In genomic region chr6:93418113-93418447, GRCh38 we compare ENCODE assay signal across 10 cellular contexts. TPM values are rescaled to one million over a fixed set of nuclear protein-coding genes. Genes with fewer than 3 reads are reported as not detected.
DNase-seq lines count a peak whose midpoint lies in the region; ATAC-seq, FAIRE-seq and TF ChIP-seq lines count a peak whose summit lies in the region.
"Had no signal": no experiment of that assay in that cellular context is flagged by ENCODE, and none has a peak within 500 bp of the region (broad histone marks: within the 10 kb centered on the region; RNA-seq: fewer than 3 reads in every experiment).

No MANE protein-coding gene starts in this region.

- peaks cover 0 to 10% of the 10 kb centered on the region in 2 experiments; a peak in 2 of 4 replicates for H3K4me1 ChIP-seq in SK-N-SH (ENCODE audit: control insufficient read depth in 1 of 2, insufficient read depth in 2 of 2, low read depth in 1 of 2, low read length in 1 of 2)
- H3K4me1 ChIP-seq in keratinocyte (ENCODE audit: control insufficient read depth, extremely low read depth, insufficient read depth, low read length): peaks cover 7% of the 10 kb centered on the region
- peaks cover 4 to 38% (median 33%) of the 10 kb centered on the region in 5 donors for H3K4me1 ChIP-seq in subcutaneous abdominal adipose tissue (ENCODE audit: control insufficient read depth in 5 of 5, insufficient read depth in 5 of 5, low read length in 5 of 5)

- no peaks in the 10 kb centered on the region for H3K9me1 ChIP-seq in keratinocyte (ENCODE audit: control insufficient read depth, extremely low read depth, insufficient read depth, low read length)

- H3K27me3 ChIP-seq in SK-N-SH (ENCODE audit: insufficient read depth) (peaks cover 46% of the 10 kb centered on the region), WERI-Rb-1 (ENCODE audit: insufficient read depth, low read depth, severe bottlenecking) (no peaks in the 10 kb centered on the region), keratinocyte (ENCODE audit: control insufficient read depth, extremely low read depth, insufficient read depth, low read length) (peaks cover 49% of the 10 kb centered on the region), subcutaneous abdominal adipose tissue (ENCODE audit: control insufficient read depth in 5 of 5, insufficient read depth in 4 of 5, low read length in 5 of 5) (peaks cover 21 to 50% (median 36%) of the 10 kb centered on the region in 5 donors)

- dilution Hi-C loops in keratinocyte (cut with MboI; ENCODE audit: extremely low pct_ligation_motif_present, low sequenced_read_pairs): no loop called here

- DNase-seq in SK-N-SH (no peak), WERI-Rb-1 (peak; percentile 10), keratinocyte (ENCODE audit: low read depth, low spot score) (no peak), NCI-H1048 (lab: John Stamatoyannopoulos, UW) (no peak), globus pallidus (ENCODE audit: low spot score) (no peak)
- DNase-seq: CD4-positive, CD25-positive, alpha-beta regulatory T cell; KG1 had no signal

- H3K79me2 ChIP-seq in SK-N-SH (ENCODE audit: insufficient read depth) (no peaks in the 10 kb centered on the region), keratinocyte (ENCODE audit: control insufficient read depth, insufficient read depth, low read length) (no peaks in the 10 kb centered on the region)

- H4K20me1 ChIP-seq in SK-N-SH (ENCODE audit: insufficient read depth): no peaks in the 10 kb centered on the region
- H4K20me1 ChIP-seq in keratinocyte (ENCODE audit: control insufficient read depth, extremely low read depth, insufficient read depth, low read length): no peaks in the 10 kb centered on the region

- TF ChIP-seq CTCF in SK-N-SH (IDR thresholded peaks at IDR 0.05) (no peak), WERI-Rb-1 (IDR thresholded peaks at IDR 0.05; ENCODE audit: low read depth, low read length) (no peak), keratinocyte (optimal IDR thresholded peaks at IDR 0.05 in 1 of 3, IDR thresholded peaks at IDR 0.05 in 1 of 3, conservative IDR thresholded peaks at IDR 0.05 in 1 of 3; ENCODE audit: extremely low read depth in 1 of 3, insufficient read depth in 2 of 3, low read length in 3 of 3) (no peak)

- H3K4me2 ChIP-seq in SK-N-SH (peak overlapping the region; percentile 80), keratinocyte (ENCODE audit: control insufficient read depth, extremely low read depth, insufficient read depth, low read depth, low read length) (peak overlapping the region; percentile 85)

- CTCF ChIA-PET in SK-N-SH (lab: Yijun Ruan, JAX): interaction anchor here (2.1 kb wide), 1 partner anchor 381 kb away, joined by 5 read pairs; no protein-coding TSS in a partner anchor

- TF ChIP-seq RAD21 in SK-N-SH (IDR thresholded peaks at IDR 0.05; ENCODE audit: low read length): no peak

- H3K27ac ChIP-seq in SK-N-SH (ENCODE audit: low read depth in 2 of 2, low read length in 1 of 2) (no peak overlapping the region), WERI-Rb-1 (peak overlapping the region; percentile 50), keratinocyte (ENCODE audit: control insufficient read depth, insufficient read depth, low read length) (no peak overlapping the region), subcutaneous abdominal adipose tissue (ENCODE audit: low read depth, low read length) (no peak overlapping the region)

- ATAC-seq in SK-N-SH treated with all-trans-retinoic acid at 6 μM for 48 hours (no peak), GM19324 (IDR thresholded peaks at IDR 0.05; ENCODE audit: low FRiP score, unreplicated experiment) (no peak)

- H3F3A ChIP-seq in SK-N-SH (replicated peaks; ENCODE audit: insufficient read depth): no peaks in the 10 kb centered on the region

- no peak for TF ChIP-seq EP300 in SK-N-SH (IDR thresholded peaks at IDR 0.05; ENCODE audit: borderline replicate concordance in 1 of 2, low read depth in 1 of 2, low read length in 1 of 2)

- H3K9ac ChIP-seq in SK-N-SH (no peak overlapping the region), keratinocyte (ENCODE audit: control insufficient read depth, extremely low read depth, insufficient read depth, low read length) (no peak overlapping the region), subcutaneous abdominal adipose tissue (ENCODE audit: low read length in 5 of 5) (no peak overlapping the region)

- POLR2A ChIA-PET in SK-N-SH (lab: Yijun Ruan, JAX): no interaction called here

- 11% methylated on average over 6 of the region's 6 CpGs for WGBS in SK-N-SH (ENCODE audit: low lambda C conversion rate)

- no peak overlapping the region for H2AFZ ChIP-seq in SK-N-SH (ENCODE audit: low read depth)
- H2AFZ ChIP-seq in keratinocyte (ENCODE audit: control insufficient read depth, low read length): no peak overlapping the region

- peak overlapping the region in 1 of 2 experiments; percentile 55; a peak in 2 of 4 replicates for H3K4me3 ChIP-seq in SK-N-SH (ENCODE audit: low read depth in 2 of 2, low read length in 1 of 2)
- H3K4me3 ChIP-seq in WERI-Rb-1 (ENCODE audit: low read depth, low read length): peak overlapping the region; percentile 80
- peak overlapping the region in 1 of 3 experiments; percentile 7 for H3K4me3 ChIP-seq in keratinocyte (ENCODE audit: control insufficient read depth in 2 of 3, extremely low read depth in 1 of 3, insufficient read depth in 2 of 3, low read depth in 1 of 3, low read length in 3 of 3)
- H3K4me3 ChIP-seq in subcutaneous abdominal adipose tissue (ENCODE audit: low read depth in 1 of 5, low read length in 5 of 5): peak overlapping the region in 4 of 5 donors; percentile 59 to 73 (median 66)

- FAIRE-seq in keratinocyte (lab: Jason Lieb, UNC): no peak

- no peaks in the 10 kb centered on the region for H3K36me3 ChIP-seq in SK-N-SH (replicated peaks in 1 of 2; ENCODE audit: control insufficient read depth in 1 of 2, insufficient read depth in 2 of 2, low read length in 1 of 2)
- H3K36me3 ChIP-seq in WERI-Rb-1: no peaks in the 10 kb centered on the region
- no peaks in the 10 kb centered on the region for H3K36me3 ChIP-seq in keratinocyte (ENCODE audit: control insufficient read depth in 2 of 2, extremely low read depth in 1 of 2, insufficient read depth in 2 of 2, low read length in 2 of 2)
- H3K36me3 ChIP-seq in subcutaneous abdominal adipose tissue (ENCODE audit: control insufficient read depth in 5 of 5, insufficient read depth in 5 of 5, low read length in 5 of 5): no peaks in the 10 kb centered on the region

- H3K9me3 ChIP-seq in SK-N-SH (no peaks in the 10 kb centered on the region), WERI-Rb-1 (ENCODE audit: severe bottlenecking) (no peaks in the 10 kb centered on the region), keratinocyte (ENCODE audit: control insufficient read depth, low read depth, low read length) (no peaks in the 10 kb centered on the region), subcutaneous abdominal adipose tissue (ENCODE audit: control insufficient read depth in 5 of 5, low read length in 5 of 5) (no peaks in the 10 kb centered on the region)

- H3K9me2 ChIP-seq in SK-N-SH: no peaks in the 10 kb centered on the region

TF ChIP-seq in SK-N-SH, 30 proteins besides CTCF, POLR2A, EP300 and RAD21 (continues in another document):
- no peak for TF ChIP-seq RFX5 (IDR thresholded peaks at IDR 0.05; ENCODE audit: low read length)
- no peak for TF ChIP-seq EZH2phosphoT487 (IDR thresholded peaks at IDR 0.05; ENCODE audit: borderline replicate concordance, low read depth)
- no peak for TF ChIP-seq FOXM1 (IDR thresholded peaks at IDR 0.05; ENCODE audit: low read depth)
- TF ChIP-seq USF2 (IDR thresholded peaks at IDR 0.05; ENCODE audit: borderline replicate concordance, low read depth, low read length): no peak

TF ChIP-seq in SK-N-SH treated with all-trans-retinoic acid at 6 μM for 48 hours, 23 proteins besides CTCF, POLR2A, EP300 and RAD21 (continues in another document):
- TF ChIP-seq GLIS3 (CRISPR knock-in tag; IDR thresholded peaks at IDR 0.05) (no peak), ISL1 (CRISPR knock-in tag; IDR thresholded peaks at IDR 0.05) (no peak), PATZ1 (CRISPR knock-in tag; IDR thresholded peaks at IDR 0.05; ENCODE audit: borderline replicate concordance) (no peak), ZFP3 (CRISPR knock-in tag; IDR thresholded peaks at IDR 0.05) (no peak), ARNTL (CRISPR knock-in tag; IDR thresholded peaks at IDR 0.05; ENCODE audit: borderline replicate concordance, low read depth) (no peak), ZC3H10 (CRISPR knock-in tag; IDR thresholded peaks at IDR 0.05) (no peak), ZNF8 (CRISPR knock-in tag; IDR thresholded peaks at IDR 0.05) (no peak)

RNA-seq across cellular contexts. Expression of gene EPHA7, which starts 1.3 kb away (rescaled TPM):
- polyA plus RNA-seq in SK-N-SH (2012; rRNA removed): under 0.01 TPM in 1 of 2 replicates, not detected in the other
- not detected in 2 replicates for polyA plus RNA-seq in SK-N-SH (2012; cell fraction: cytosol; rRNA removed)
- not detected in 2 replicates for polyA plus RNA-seq in SK-N-SH (2012; cell fraction: nucleus; rRNA removed)
- polyA plus RNA-seq in keratinocyte: not detected in 3 replicates
- not detected for polyA plus RNA-seq in keratinocyte (2011; ENCODE audit: low read depth)
- not detected in 2 replicates for polyA plus RNA-seq in keratinocyte (2011; cell fraction: cytosol; rRNA removed)
- not detected in 2 replicates for polyA plus RNA-seq in keratinocyte (2011; cell fraction: nucleus; rRNA removed)
- polyA plus RNA-seq in keratinocyte (2012; ENCODE audit: low replicate concordance): not detected in 2 replicates
- not detected in 3 replicates for polyA minus RNA-seq in keratinocyte
- not detected for polyA minus RNA-seq in keratinocyte (2011; cell fraction: cytosol; rRNA and poly(A)+ RNA removed)
- polyA minus RNA-seq in keratinocyte (2011; cell fraction: nucleus; rRNA and poly(A)+ RNA removed): not detected in 2 replicates
- polyA plus RNA-seq: CD4-positive, CD25-positive, alpha-beta regulatory T cell had no signal
